ENCODE assay signal across 28 cellular contexts in genomic region chr9:17437813-17438212, GRCh38.
"Had no signal": no experiment of that assay in that cellular context is flagged by ENCODE, and none has a peak within 500 bp of the region (broad histone marks: within the 10 kb centered on the region; RNA-seq: fewer than 3 reads in every experiment).

No MANE protein-coding gene starts in this region.

- H3K27me3 ChIP-seq: stomach, suprapubic skin, testis, thyroid gland, tibial artery, tibial nerve, transverse colon, upper lobe of left lung, upper lobe of right lung, uterus, vagina had no signal

- H3K4me3 Mint-ChIP-seq: stimulated activated effector memory CD8-positive, alpha-beta T cell treated with anti-CD3 and anti-CD28 coated beads, Interleukin-12 subunit alpha, Interleukin-12 subunit beta, amount 100 ng/mL, for 72 hours; stimulated activated memory B cell treated with anti-CD40 and anti-IgM and Interleukin-4, amounts not matched to agents 10 μg/mL and 1 μg/mL and 100 μg/mL, for 72 hours; stimulated activated naive B cell treated with anti-CD40 and anti-IgM and Interleukin-4, amounts not matched to agents 10 μg/mL and 1 μg/mL and 100 μg/mL, for 72 hours; stimulated activated naive CD8-positive, alpha-beta T cell treated with anti-CD3 and anti-CD28 coated beads, Interleukin-15, amount 100 ng/mL, for 72 hours; stimulated activated naive CD8-positive, alpha-beta T cell treated with anti-CD3 and anti-CD28 coated beads, Interleukin-15, Interleukin-2, amounts not matched to agents 100 ng/mL and 50 ng/mL, for 24 hours had no signal

- H3K36me3 Mint-ChIP-seq: stimulated activated effector memory CD8-positive, alpha-beta T cell treated with anti-CD3 and anti-CD28 coated beads, Interleukin-12 subunit alpha, Interleukin-12 subunit beta, amount 100 ng/mL, for 72 hours; stimulated activated memory B cell treated with anti-CD40 and anti-IgM and Interleukin-4, amounts not matched to agents 10 μg/mL and 1 μg/mL and 100 μg/mL, for 72 hours; stimulated activated naive B cell treated with anti-CD40 and anti-IgM and Interleukin-4, amounts not matched to agents 10 μg/mL and 1 μg/mL and 100 μg/mL, for 72 hours had no signal

- H3K4me1 ChIP-seq: stomach, suprapubic skin, testis, thyroid gland, tibial artery, tibial nerve, transverse colon, upper lobe of left lung, upper lobe of right lung, uterus, vagina had no signal

- FAIRE-seq: urothelium cell line had no signal

- H3K36me3 ChIP-seq: suprapubic skin, thoracic aorta, thyroid gland, transverse colon, upper lobe of left lung, upper lobe of right lung, uterus had no signal

- H3K27ac Mint-ChIP-seq: stimulated activated effector memory CD8-positive, alpha-beta T cell treated with anti-CD3 and anti-CD28 coated beads, Interleukin-12 subunit alpha, Interleukin-12 subunit beta, amount 100 ng/mL, for 72 hours; stimulated activated memory B cell treated with anti-CD40 and anti-IgM and Interleukin-4, amounts not matched to agents 10 μg/mL and 1 μg/mL and 100 μg/mL, for 72 hours; stimulated activated naive B cell treated with anti-CD40 and anti-IgM and Interleukin-4, amounts not matched to agents 10 μg/mL and 1 μg/mL and 100 μg/mL, for 72 hours; stimulated activated naive CD8-positive, alpha-beta T cell treated with anti-CD3 and anti-CD28 coated beads, Interleukin-15, amount 100 ng/mL, for 72 hours; stimulated activated naive CD8-positive, alpha-beta T cell treated with anti-CD3 and anti-CD28 coated beads, Interleukin-15, Interleukin-2, amounts not matched to agents 100 ng/mL and 50 ng/mL, for 24 hours had no signal

- H3K4me1 Mint-ChIP-seq: stimulated activated effector memory CD8-positive, alpha-beta T cell treated with anti-CD3 and anti-CD28 coated beads, Interleukin-12 subunit alpha, Interleukin-12 subunit beta, amount 100 ng/mL, for 72 hours; stimulated activated memory B cell treated with anti-CD40 and anti-IgM and Interleukin-4, amounts not matched to agents 10 μg/mL and 1 μg/mL and 100 μg/mL, for 72 hours; stimulated activated naive B cell treated with anti-CD40 and anti-IgM and Interleukin-4, amounts not matched to agents 10 μg/mL and 1 μg/mL and 100 μg/mL, for 72 hours; stimulated activated naive CD8-positive, alpha-beta T cell treated with anti-CD3 and anti-CD28 coated beads, Interleukin-15, amount 100 ng/mL, for 72 hours had no signal

- DNase-seq: stimulated activated CD4-positive, alpha-beta T cell treated with anti-CD3 and anti-CD28 coated beads, Interleukin-2, amount 100 ng/mL, for 48 hours; stimulated activated CD4-positive, alpha-beta T cell treated with anti-CD3 and anti-CD28 coated beads, Interleukin-4, amount 100 ng/mL, for 1 hour; stimulated activated CD4-positive, alpha-beta T cell treated with anti-CD3 and anti-CD28 coated beads, Interleukin-4, amount 100 ng/mL, for 24 hours; stimulated activated CD4-positive, alpha-beta T cell treated with anti-CD3 and anti-CD28 coated beads, Interleukin-4, amount 100 ng/mL, for 4 hours; stimulated activated CD8-positive, alpha-beta memory T cell treated with anti-CD3 and anti-CD28 coated beads, Interleukin-4, amount 100 ng/mL, for 48 hours; stimulated activated naive B cell treated with anti-CD40 and anti-IgM and Interleukin-4, amounts not matched to agents 10 μg/mL and 1 μg/mL and 100 μg/mL, for 72 hours; stimulated activated naive CD4-positive, alpha-beta T cell; stimulated activated naive CD4-positive, alpha-beta T cell treated with Interleukin-2 at 50 U/mL for 16 hours; stimulated activated naive CD8-positive, alpha-beta T cell treated with anti-CD3 and anti-CD28 coated beads, Interleukin-15, amount 100 ng/mL, for 72 hours; stimulated activated naive CD8-positive, alpha-beta T cell treated with anti-CD3 and anti-CD28 coated beads, Interleukin-15, Interleukin-2, amounts not matched to agents 100 U/mL and 50 U/mL, for 24 hours; stomach; substantia nigra; testis; thyroid gland; tibial artery; transverse colon; trophoblast cell; upper lobe of left lung; upper lobe of right lung; uterus had no signal

- ATAC-seq: stimulated activated effector memory CD8-positive, alpha-beta T cell treated with anti-CD3 and anti-CD28 coated beads, Interleukin-12 subunit alpha, Interleukin-12 subunit beta, amount 100 ng/mL, for 72 hours; stimulated activated memory B cell treated with anti-CD40 and anti-IgM and Interleukin-4, amounts not matched to agents 10 μg/mL and 1 μg/mL and 100 μg/mL, for 72 hours; stimulated activated naive B cell treated with anti-CD40 and anti-IgM and Interleukin-4, amounts not matched to agents 10 μg/mL and 1 μg/mL and 100 μg/mL, for 72 hours; stimulated activated naive CD8-positive, alpha-beta T cell treated with anti-CD3 and anti-CD28 coated beads, Interleukin-15, amount 100 ng/mL, for 72 hours; stimulated activated naive CD8-positive, alpha-beta T cell treated with anti-CD3 and anti-CD28 coated beads, Interleukin-15, Interleukin-2, amounts not matched to agents 100 U/mL and 50 U/mL, for 24 hours; upper lobe of right lung had no signal

- H3K27ac ChIP-seq: stomach, suprapubic skin, testis, thoracic aorta, thyroid gland, tibial artery, tibial nerve, transverse colon, upper lobe of left lung, upper lobe of right lung, uterus, vagina had no signal

- H3K4me3 ChIP-seq: stomach, suprapubic skin, testis, thoracic aorta, thyroid gland, tibial artery, tibial nerve, transverse colon, upper lobe of left lung, upper lobe of right lung, uterus, vagina had no signal

- H3K9me3 ChIP-seq: testis, thyroid gland, vagina had no signal

- H3K27me3 Mint-ChIP-seq: stimulated activated memory B cell treated with anti-CD40 and anti-IgM and Interleukin-4, amounts not matched to agents 10 μg/mL and 1 μg/mL and 100 μg/mL, for 72 hours; stimulated activated naive B cell treated with anti-CD40 and anti-IgM and Interleukin-4, amounts not matched to agents 10 μg/mL and 1 μg/mL and 100 μg/mL, for 72 hours; stimulated activated naive CD8-positive, alpha-beta T cell treated with anti-CD3 and anti-CD28 coated beads, Interleukin-15, amount 100 ng/mL, for 72 hours; stimulated activated naive CD8-positive, alpha-beta T cell treated with anti-CD3 and anti-CD28 coated beads, Interleukin-15, Interleukin-2, amounts not matched to agents 100 ng/mL and 50 ng/mL, for 24 hours had no signal
